Comparison of ENCODE assay signal across 2 cellular contexts in genomic region chr10:13997650-13998049, GRCh38.
TF ChIP-seq lines count a peak whose summit lies in the region.

No MANE protein-coding gene starts in this region.

TF ChIP-seq in IMR-90, 13 proteins besides CTCF, POLR2A, EP300 and RAD21 (continued from another document):
- no peak for TF ChIP-seq MXI1 (IDR thresholded peaks at IDR 0.05; ENCODE audit: borderline replicate concordance, low read depth, low read length)
- no peak for TF ChIP-seq MAZ (IDR thresholded peaks at IDR 0.05; ENCODE audit: borderline replicate concordance, low read depth, low read length)
- TF ChIP-seq RFX5 (IDR thresholded peaks at IDR 0.05; ENCODE audit: low read depth, low read length): no peak
- TF ChIP-seq FOS (IDR thresholded peaks at IDR 0.05; ENCODE audit: low read depth, low read length): no peak
- TF ChIP-seq CEBPB (IDR thresholded peaks at IDR 0.05; ENCODE audit: low read depth, low read length): no peak
- TF ChIP-seq RCOR1 (IDR thresholded peaks at IDR 0.05; ENCODE audit: insufficient replicate concordance, low read length): no peak

TF ChIP-seq in endothelial cell of umbilical vein, 7 proteins besides CTCF, POLR2A, EP300 and RAD21 (continued from another document):
- TF ChIP-seq FOS (IDR thresholded peaks at IDR 0.05; ENCODE audit: borderline replicate concordance, insufficient read depth, low read length): no peak
- TF ChIP-seq POLR2AphosphoS5 (IDR thresholded peaks at IDR 0.05; ENCODE audit: insufficient read depth, low read depth, low read length): no peak
- TF ChIP-seq GATA2 (IDR thresholded peaks at IDR 0.05; ENCODE audit: insufficient read depth, insufficient read length, low read depth, low read length): no peak
- TF ChIP-seq MAX (IDR thresholded peaks at IDR 0.05; ENCODE audit: insufficient read depth, insufficient read length): no peak
- no peak for TF ChIP-seq JUN (IDR thresholded peaks at IDR 0.05; ENCODE audit: borderline replicate concordance, insufficient read depth, insufficient read length, low read depth)
